ENCODE assay signal across 8 cellular contexts in the genomic region with DNA sequence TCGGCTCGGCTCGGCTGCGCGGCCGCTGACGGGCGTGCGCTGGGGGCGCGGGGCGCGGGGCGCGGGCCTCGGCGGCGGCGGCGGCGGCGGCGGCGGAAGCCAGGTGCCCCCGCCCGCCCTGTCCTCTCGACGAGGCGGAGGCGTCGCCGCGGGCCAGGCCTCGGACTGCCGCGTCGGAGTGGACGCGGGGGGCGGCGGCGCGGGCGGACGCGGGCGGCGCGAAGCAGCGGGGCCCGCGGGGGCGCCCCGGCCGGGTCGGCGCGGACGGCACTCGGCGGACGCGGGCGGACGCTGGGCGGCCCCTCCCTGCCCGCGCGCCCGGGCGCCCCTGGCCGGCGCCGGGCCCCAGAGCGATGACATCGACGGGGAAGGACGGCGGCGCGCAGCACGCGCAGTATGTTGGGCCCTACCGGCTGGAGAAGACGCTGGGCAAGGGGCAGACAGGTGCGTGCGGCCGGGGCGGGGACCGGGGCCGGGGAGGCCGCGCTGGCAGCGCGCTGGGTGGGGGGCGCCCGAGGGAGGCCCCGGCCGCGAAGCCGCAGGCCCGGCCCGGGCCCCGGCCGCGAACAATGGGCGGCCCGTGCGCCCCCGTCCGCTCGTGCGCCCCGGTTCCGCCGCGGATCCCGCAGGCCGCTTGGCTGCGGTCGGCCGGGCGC. TPM values are rescaled to one million over a fixed set of nuclear protein-coding genes. Genes with fewer than 3 reads are reported as not detected.
DNase-seq lines count a peak whose midpoint lies in the region; ATAC-seq, FAIRE-seq and TF ChIP-seq lines count a peak whose summit lies in the region.

A gene (plus strand): TSS at position 3 of the 656 bp plus-strand sequence. CDS start 351 bp downstream, at position 354.

- no peaks in the 10 kb centered on the region for H3K4me1 ChIP-seq in ACC112 (ENCODE audit: control insufficient read depth, insufficient read depth, low read length, unreplicated experiment)
- H3K4me1 ChIP-seq in mucosa of stomach (ENCODE audit: control insufficient read depth, insufficient read depth, low read length): peaks cover 10% of the 10 kb centered on the region

- H3K36me3 ChIP-seq in ACC112 (ENCODE audit: insufficient read depth, low read length) (no peaks in the 10 kb centered on the region), bronchial epithelial cell (ENCODE audit: control insufficient read depth, insufficient read depth, low read length) (no peaks in the 10 kb centered on the region), mucosa of stomach (ENCODE audit: control insufficient read depth, insufficient read depth, low read length) (no peaks in the 10 kb centered on the region)

- no peak for TF ChIP-seq CTCF in bronchial epithelial cell (IDR thresholded peaks at IDR 0.05; ENCODE audit: insufficient read depth, low read length, severe bottlenecking)

- H3K9ac ChIP-seq in mucosa of stomach (ENCODE audit: low read length): peak within 1 kb of the TSS; percentile 28

- H3K4me3 ChIP-seq in ACC112 (ENCODE audit: low read depth, low read length) (peak within 1 kb of the TSS; percentile 83), bronchial epithelial cell (ENCODE audit: low read depth, low read length) (peak within 1 kb of the TSS; percentile 43), mucosa of stomach (ENCODE audit: low read length) (no peak within 1 kb of the TSS)

- ATAC-seq in HG02610 (IDR thresholded peaks at IDR 0.05; ENCODE audit: unreplicated experiment) (peak; percentile 10), GM21381 (IDR thresholded peaks at IDR 0.05; ENCODE audit: unreplicated experiment) (no peak)

- H3K27ac ChIP-seq in ACC112 (ENCODE audit: low read depth, low read length): no peak within 1 kb of the TSS

- peak within 1 kb of the TSS; percentile 94 for H2AFZ ChIP-seq in ACC112 (ENCODE audit: low read length, unreplicated experiment)

- H3K9me3 ChIP-seq in mucosa of stomach (ENCODE audit: control insufficient read depth, low read length): no peaks in the 10 kb centered on the region

- no peak for FAIRE-seq in bronchial epithelial cell (lab: Jason Lieb, UNC)

- no peak for DNase-seq in bronchial epithelial cell (ENCODE audit: low read depth)
- DNase-seq in putamen (ENCODE audit: low spot score): no peak
- no peak for DNase-seq in stimulated activated CD8-positive, alpha-beta memory T cell treated with anti-CD3 and anti-CD28 coated beads, Interleukin-4, amount 100 ng/mL, for 48 hours
- DNase-seq in NCI-H446 (lab: John Stamatoyannopoulos, UW): no peak

- H3K79me2 ChIP-seq in ACC112 (ENCODE audit: control insufficient read depth, insufficient read depth, low read length, unreplicated experiment): no peaks in the 10 kb centered on the region

- peaks cover 23% of the 10 kb centered on the region for H3K27me3 ChIP-seq in ACC112 (ENCODE audit: insufficient read depth, low read length)
- peaks cover 16% of the 10 kb centered on the region for H3K27me3 ChIP-seq in bronchial epithelial cell (ENCODE audit: control insufficient read depth, insufficient read depth, low read length)
- H3K27me3 ChIP-seq in mucosa of stomach (ENCODE audit: control insufficient read depth, insufficient read depth, low read length): peaks cover 48% of the 10 kb centered on the region

RNA-seq across cellular contexts. Expression of the gene that starts here (rescaled TPM):
- total RNA-seq in bronchial epithelial cell: 0.38 TPM in 1 of 2 replicates, not detected in the other
